28 cellular contexts compared by ENCODE assay signal in the genomic region with DNA sequence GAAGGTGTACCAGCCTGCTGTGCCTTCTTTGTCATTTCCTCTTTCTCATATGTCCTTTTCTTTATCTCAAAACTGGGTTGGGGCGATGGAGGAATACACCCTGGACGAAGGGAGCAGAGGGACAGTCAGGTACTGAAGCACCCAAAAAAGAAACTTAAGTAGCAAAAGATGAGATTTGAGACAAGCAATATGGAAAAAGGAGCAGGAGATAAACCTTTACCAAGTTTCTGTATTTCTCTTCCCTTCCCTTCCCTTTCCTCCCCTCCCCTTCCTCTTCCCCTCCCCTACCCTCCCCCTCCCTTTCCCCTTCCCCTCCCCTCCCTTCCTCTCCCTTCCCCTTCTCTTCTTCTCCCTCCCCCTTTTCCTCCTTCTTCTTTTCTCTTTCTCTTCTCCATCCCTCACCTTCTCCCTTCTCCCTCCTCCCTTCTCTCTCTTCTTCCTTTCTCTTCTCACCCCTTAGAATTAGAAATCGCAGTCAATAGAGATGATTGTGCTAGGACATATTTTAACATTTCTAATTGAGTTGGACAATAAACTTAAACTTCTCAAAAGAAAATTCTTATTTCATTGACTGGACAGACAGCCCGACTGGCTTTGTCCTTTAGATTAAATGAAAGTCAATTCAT.
"Had no signal": no experiment of that assay in that cellular context is flagged by ENCODE, and none has a peak within 500 bp of the region (broad histone marks: within the 10 kb centered on the region; RNA-seq: fewer than 3 reads in every experiment).

No MANE protein-coding gene starts in this region.

- H3K4me3 Mint-ChIP-seq: activated CD4-positive, alpha-beta memory T cell treated with anti-CD3 and anti-CD28 coated beads, Interleukin-2, amount 10 ng/mL, durations not matched to agents 7 days and 5 days; activated CD4-positive, alpha-beta T cell treated with anti-CD3 and anti-CD28 coated beads for 36 hours; activated CD4-positive, alpha-beta T cell treated with anti-CD3 and anti-CD28 coated beads, Interleukin-2, amount 10 ng/mL, durations not matched to agents 24 days and 14 days; activated naive CD4-positive, alpha-beta T cell treated with anti-CD3 and anti-CD28 coated beads, Interleukin-2, amount 10 ng/mL, durations not matched to agents 7 days and 5 days; activated naive CD8-positive, alpha-beta T cell treated with anti-CD3 and anti-CD28 coated beads, Interleukin-2, amount 10 ng/mL, durations not matched to agents 7 days and 5 days; activated T-cell treated with anti-CD3 and anti-CD28 coated beads, Interleukin-2, amount 50 U/mL, for 24 hours; activated T-cell treated with anti-CD3 and anti-CD28 coated beads, Interleukin-2, amount 50 U/mL, for 72 hours; brain; dendritic cell treated with granulocyte-macrophage colony-stimulating factor and Interleukin-4, amounts not matched to agents 40 ng/mL and 50 ng/mL, for 4 days; endodermal cell had no signal

- ATAC-seq: activated CD4-positive, alpha-beta T cell treated with anti-CD3 and anti-CD28 coated beads for 36 hours; activated naive CD4-positive, alpha-beta T cell treated with anti-CD3 and anti-CD28 coated beads, Interleukin-2, amount 50 U/mL, for 72 hours; activated T-cell treated with anti-CD3 and anti-CD28 coated beads, Interleukin-2, amount 50 U/mL, for 72 hours; esophagus mucosa; heart left ventricle had no signal

- DNase-seq: activated CD4-positive, alpha-beta memory T cell treated with anti-CD3 and anti-CD28 coated beads, Interleukin-2, amount 10 ng/mL, durations not matched to agents 7 days and 5 days; activated CD4-positive, alpha-beta T cell treated with anti-CD3 and anti-CD28 coated beads for 36 hours; activated CD4-positive, alpha-beta T cell treated with anti-CD3 and anti-CD28 coated beads, Interleukin-2, amount 10 ng/mL, durations not matched to agents 24 days and 14 days; activated CD4-positive, CD25-positive, alpha-beta regulatory T cell; activated CD4-positive, CD25-positive, alpha-beta regulatory T cell treated with anti-CD3 and anti-CD28 coated beads, Interleukin-2, amount 50 U/mL, for 72 hours; activated CD8-positive, alpha-beta memory T cell treated with anti-CD3 and anti-CD28 coated beads, Interleukin-2, amount 50 U/mL, for 48 hours; activated gamma-delta T cell; activated naive CD4-positive, alpha-beta T cell; activated naive CD4-positive, alpha-beta T cell treated with anti-CD3 and anti-CD28 coated beads, Interleukin-2, amount 10 ng/mL, durations not matched to agents 7 days and 5 days; activated naive CD8-positive, alpha-beta T cell treated with anti-CD3 and anti-CD28 coated beads, Interleukin-2, amount 10 ng/mL, durations not matched to agents 7 days and 5 days; activated T-cell treated with anti-CD3 and anti-CD28 coated beads for 4 hours; activated T-cell treated with anti-CD3 and anti-CD28 coated beads, Interleukin-2, amount 50 U/mL, for 24 hours; activated T-cell treated with anti-CD3 and anti-CD28 coated beads, Interleukin-2, amount 50 U/mL, for 72 hours; central memory CD4-positive, alpha-beta T cell; cerebellar nuclear complex; dorsolateral prefrontal cortex; effector memory CD4-positive, alpha-beta T cell; endodermal cell; heart left ventricle; T-helper 2 cell had no signal

- H3K36me3 Mint-ChIP-seq: activated naive CD4-positive, alpha-beta T cell treated with anti-CD3 and anti-CD28 coated beads, Interleukin-2, amount 10 ng/mL, durations not matched to agents 7 days and 5 days; activated naive CD8-positive, alpha-beta T cell treated with anti-CD3 and anti-CD28 coated beads, Interleukin-2, amount 10 ng/mL, durations not matched to agents 7 days and 5 days; brain had no signal

- H3K9me3 ChIP-seq: ascending aorta, breast epithelium, heart left ventricle had no signal

- H3K27ac ChIP-seq: ascending aorta, breast epithelium, cardiac muscle cell, coronary artery, dorsolateral prefrontal cortex, heart left ventricle had no signal

- H3K36me3 ChIP-seq: ascending aorta, breast epithelium, cardiac muscle cell, heart left ventricle had no signal

- H3K27me3 Mint-ChIP-seq: activated CD4-positive, alpha-beta memory T cell treated with anti-CD3 and anti-CD28 coated beads, Interleukin-2, amount 10 ng/mL, durations not matched to agents 7 days and 5 days; activated CD4-positive, alpha-beta T cell treated with anti-CD3 and anti-CD28 coated beads for 36 hours; activated CD4-positive, alpha-beta T cell treated with anti-CD3 and anti-CD28 coated beads, Interleukin-2, amount 10 ng/mL, durations not matched to agents 24 days and 14 days; activated naive CD4-positive, alpha-beta T cell treated with anti-CD3 and anti-CD28 coated beads, Interleukin-2, amount 10 ng/mL, durations not matched to agents 7 days and 5 days; activated naive CD8-positive, alpha-beta T cell treated with anti-CD3 and anti-CD28 coated beads, Interleukin-2, amount 10 ng/mL, durations not matched to agents 7 days and 5 days; activated T-cell treated with anti-CD3 and anti-CD28 coated beads, Interleukin-2, amount 50 U/mL, for 24 hours; dendritic cell treated with granulocyte-macrophage colony-stimulating factor and Interleukin-4, amounts not matched to agents 40 ng/mL and 50 ng/mL, for 4 days had no signal

- H3K27ac Mint-ChIP-seq: activated CD4-positive, alpha-beta memory T cell treated with anti-CD3 and anti-CD28 coated beads, Interleukin-2, amount 10 ng/mL, durations not matched to agents 7 days and 5 days; activated CD4-positive, alpha-beta T cell treated with anti-CD3 and anti-CD28 coated beads for 36 hours; activated CD4-positive, alpha-beta T cell treated with anti-CD3 and anti-CD28 coated beads, Interleukin-2, amount 10 ng/mL, durations not matched to agents 24 days and 14 days; activated naive CD4-positive, alpha-beta T cell treated with anti-CD3 and anti-CD28 coated beads, Interleukin-2, amount 10 ng/mL, durations not matched to agents 7 days and 5 days; activated naive CD4-positive, alpha-beta T cell treated with anti-CD3 and anti-CD28 coated beads, Interleukin-2, amount 50 U/mL, for 72 hours; activated naive CD8-positive, alpha-beta T cell treated with anti-CD3 and anti-CD28 coated beads, Interleukin-2, amount 10 ng/mL, durations not matched to agents 7 days and 5 days; activated T-cell treated with anti-CD3 and anti-CD28 coated beads, Interleukin-2, amount 50 U/mL, for 24 hours; activated T-cell treated with anti-CD3 and anti-CD28 coated beads, Interleukin-2, amount 50 U/mL, for 72 hours; brain; dendritic cell treated with granulocyte-macrophage colony-stimulating factor and Interleukin-4, amounts not matched to agents 40 ng/mL and 50 ng/mL, for 4 days; endodermal cell had no signal

- H3K4me1 Mint-ChIP-seq: activated CD4-positive, alpha-beta memory T cell treated with anti-CD3 and anti-CD28 coated beads, Interleukin-2, amount 10 ng/mL, durations not matched to agents 7 days and 5 days; activated CD4-positive, alpha-beta T cell treated with anti-CD3 and anti-CD28 coated beads for 36 hours; activated CD4-positive, alpha-beta T cell treated with anti-CD3 and anti-CD28 coated beads, Interleukin-2, amount 10 ng/mL, durations not matched to agents 24 days and 14 days; activated naive CD4-positive, alpha-beta T cell treated with anti-CD3 and anti-CD28 coated beads, Interleukin-2, amount 10 ng/mL, durations not matched to agents 7 days and 5 days; activated naive CD8-positive, alpha-beta T cell treated with anti-CD3 and anti-CD28 coated beads, Interleukin-2, amount 10 ng/mL, durations not matched to agents 7 days and 5 days; brain had no signal

- H3K4me1 ChIP-seq: ascending aorta, breast epithelium had no signal

- H3K9me3 Mint-ChIP-seq: endodermal cell had no signal

- H3K27me3 ChIP-seq: ascending aorta, breast epithelium, cardiac muscle cell, heart left ventricle had no signal

- H3K4me3 ChIP-seq: ascending aorta, breast epithelium, cardiac muscle cell, coronary artery, dorsolateral prefrontal cortex, heart left ventricle had no signal
